9 cellular contexts compared by ENCODE assay signal in the genomic region with DNA sequence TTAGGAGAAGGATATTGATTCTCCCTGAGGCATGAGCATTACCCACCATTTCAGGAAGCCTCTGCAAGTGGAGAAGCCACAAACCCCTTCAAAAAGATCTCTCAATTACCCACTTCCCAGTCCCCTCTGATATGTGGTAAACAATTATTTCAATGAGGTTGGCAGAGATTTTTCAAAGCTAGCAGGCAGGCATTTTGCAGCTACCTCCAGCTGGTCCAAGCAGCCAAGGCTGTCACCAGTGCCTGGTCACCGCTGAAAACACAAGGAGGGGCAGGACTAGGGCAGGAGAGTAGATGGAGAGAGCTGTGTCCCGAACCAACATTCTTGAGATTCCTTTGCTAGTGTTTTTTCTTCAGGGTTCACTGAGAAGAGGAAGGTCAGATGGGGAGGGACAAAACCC. TPM values are rescaled to one million over a fixed set of nuclear protein-coding genes. Genes with fewer than 3 reads are reported as not detected.
DNase-seq lines count a peak whose midpoint lies in the region; ATAC-seq and TF ChIP-seq lines count a peak whose summit lies in the region.
"Had no signal": no experiment of that assay in that cellular context is flagged by ENCODE, and none has a peak within 500 bp of the region (broad histone marks: within the 10 kb centered on the region; RNA-seq: fewer than 3 reads in every experiment).

No MANE protein-coding gene starts in this region.

- DNase-seq in AG20443 (ENCODE audit: low spot score) (peak; percentile 32), coronary artery (ENCODE audit: low spot score) (no peak), mesendoderm (peak; percentile 94), NCI-H69 (lab: John Stamatoyannopoulos, UW) (no peak)
- peak; percentile 72 for DNase-seq in Jurkat, Clone E6-1 (ENCODE audit: low read depth, low spot score)
- DNase-seq: OCI-M1 had no signal

- H4K5ac ChIP-seq in mesendoderm (ENCODE audit: low read length) = no peak overlapping the region

- H3K4ac ChIP-seq in mesendoderm (ENCODE audit: low read depth, low read length) = no peak overlapping the region

- H3K9ac ChIP-seq in mesendoderm (ENCODE audit: low read length) = no peak overlapping the region

- no peak overlapping the region for H2BK5ac ChIP-seq in mesendoderm (ENCODE audit: low read length)

- H3K23ac ChIP-seq in mesendoderm (ENCODE audit: low read length) = no peak overlapping the region

- H3K4me1 ChIP-seq in mesendoderm (ENCODE audit: control insufficient read depth, low read depth, low read length) = peaks cover 24% of the 10 kb centered on the region

- H2AK5ac ChIP-seq in mesendoderm (ENCODE audit: low read length) = no peak overlapping the region

- TF ChIP-seq CTCF in coronary artery (IDR thresholded peaks at IDR 0.05) = no peak

- H3K27ac ChIP-seq in coronary artery = peak overlapping the region; percentile 54 to 65
- peak overlapping the region; percentile 19 for H3K27ac ChIP-seq in mesendoderm (ENCODE audit: low read depth, low read length)

- H3K4me3 ChIP-seq in Jurkat, Clone E6-1 (ENCODE audit: low read length) = no peak overlapping the region
- no peak overlapping the region for H3K4me3 ChIP-seq in coronary artery
- H3K4me3 ChIP-seq in mesendoderm (ENCODE audit: low read length) = no peak overlapping the region

- peaks cover 11% of the 10 kb centered on the region for H3K79me1 ChIP-seq in mesendoderm (ENCODE audit: low read length)

- no peaks in the 10 kb centered on the region for H3K27me3 ChIP-seq in mesendoderm (ENCODE audit: insufficient read depth, low read length, poor library complexity)

- no CpG with 5 or more reads among the region's 2 CpGs for WGBS in mesendoderm (ENCODE audit: extremely low coverage, insufficient coverage, low lambda C conversion rate)

- no peak overlapping the region for H4K8ac ChIP-seq in mesendoderm (ENCODE audit: low read depth, low read length)

- peak overlapping the region; percentile 34 for H3K18ac ChIP-seq in mesendoderm (ENCODE audit: low read length)

- ATAC-seq in HG03571 (IDR thresholded peaks at IDR 0.05; ENCODE audit: unreplicated experiment) (no peak), HG03196 (IDR thresholded peaks at IDR 0.05; ENCODE audit: unreplicated experiment) (no peak), GM21825 (IDR thresholded peaks at IDR 0.05; ENCODE audit: unreplicated experiment) (no peak)

- H3K79me2 ChIP-seq in mesendoderm (ENCODE audit: control insufficient read depth, insufficient read depth, low read length) = peaks cover 75% of the 10 kb centered on the region

- H3K56ac ChIP-seq in mesendoderm (ENCODE audit: low read length) = no peak overlapping the region

- peaks cover 1% of the 10 kb centered on the region for H3K36me3 ChIP-seq in mesendoderm (ENCODE audit: control insufficient read depth, insufficient read depth, low read length)

- H2BK15ac ChIP-seq in mesendoderm (replicated peaks; ENCODE audit: low read depth) = no peak overlapping the region

- no peak overlapping the region for H3K4me2 ChIP-seq in mesendoderm (ENCODE audit: low read length)

- no peak overlapping the region for H2BK120ac ChIP-seq in mesendoderm (ENCODE audit: low read depth, low read length)

RNA-seq across cellular contexts. Expression of gene APP, which starts 22.5 kb away (rescaled TPM):
- 114 TPM for polyA plus RNA-seq in Jurkat, Clone E6-1 (2012; ENCODE audit: insufficient read depth, insufficient read length)
- 355 TPM for polyA plus RNA-seq in mesendoderm (2013, experiment 1 of 2)
- 363 TPM for polyA plus RNA-seq in mesendoderm (2013, experiment 2 of 2)

Comparison
In these comparisons a context has a peak if more than half of its experiments do, and no peak if none do; other contexts are left out.
1. DNase-seq: peak in AG20443 (single experiment), Jurkat, Clone E6-1 (single experiment) and mesendoderm (single experiment); none in coronary artery (single experiment) and NCI-H69 (single experiment).